In genomic region chr5:4868140-4868735, GRCh38 we compare ENCODE assay signal across 8 cellular contexts.
A peak's percentile ranks its signal among the peaks of the same experiment; 100 is the strongest.
DNase-seq lines count a peak whose midpoint lies in the region; ATAC-seq, FAIRE-seq and TF ChIP-seq lines count a peak whose summit lies in the region.

No MANE protein-coding gene starts in this region.

- peaks cover 5% of the 10 kb centered on the region for H3K9me3 ChIP-seq in astrocyte (ENCODE audit: insufficient read depth, low read depth, low read length)

- H3K4me3 ChIP-seq in astrocyte (ENCODE audit: insufficient read depth, low read depth, low read length) = no peak overlapping the region

- H3K79me2 ChIP-seq in astrocyte (ENCODE audit: insufficient read depth, low read length) = no peaks in the 10 kb centered on the region

- H3K4me1 Mint-ChIP-seq in astrocyte (ENCODE audit: low read depth, unreplicated experiment) = no peaks in the 10 kb centered on the region

- peaks cover 5% of the 10 kb centered on the region for H3K27me3 Mint-ChIP-seq in astrocyte (ENCODE audit: low read depth, unreplicated experiment)

- H3K27me3 ChIP-seq in astrocyte (ENCODE audit: insufficient read depth, low read length) = peaks cover 2% of the 10 kb centered on the region

- no peak overlapping the region for H3K4me2 ChIP-seq in astrocyte (ENCODE audit: low read length)

- H3K36me3 Mint-ChIP-seq in astrocyte (ENCODE audit: low read depth, unreplicated experiment) = no peaks in the 10 kb centered on the region

- no peaks in the 10 kb centered on the region for H3K36me3 ChIP-seq in astrocyte (ENCODE audit: insufficient read depth, low read length)

- peaks cover 2% of the 10 kb centered on the region for H3K9me3 Mint-ChIP-seq in astrocyte (ENCODE audit: unreplicated experiment)

- no peaks in the 10 kb centered on the region for H4K20me1 ChIP-seq in astrocyte (ENCODE audit: insufficient read depth, low read length)

- no peak overlapping the region for H3K27ac Mint-ChIP-seq in astrocyte (ENCODE audit: unreplicated experiment)

- FAIRE-seq in astrocyte (lab: Jason Lieb, UNC) = no peak

- ATAC-seq in HG02852 (IDR thresholded peaks at IDR 0.05; ENCODE audit: unreplicated experiment) = peak; percentile 67

- peak; percentile 85 for TF ChIP-seq CTCF in astrocyte (IDR thresholded peaks at IDR 0.05; ENCODE audit: insufficient read depth, low read depth, low read length)

- H3K27ac ChIP-seq in astrocyte (ENCODE audit: low read depth, low read length) = no peak overlapping the region

- no peak overlapping the region for H3K4me3 Mint-ChIP-seq in astrocyte (ENCODE audit: unreplicated experiment)

- H2AFZ ChIP-seq in astrocyte (ENCODE audit: low read depth, low read length) = no peak overlapping the region

- no peak overlapping the region for H3K9ac ChIP-seq in astrocyte (ENCODE audit: low read length)

- no peaks in the 10 kb centered on the region for H3K4me1 ChIP-seq in astrocyte (ENCODE audit: insufficient read depth, low read length)

- DNase-seq in activated naive CD4-positive, alpha-beta T cell treated with Interleukin-2 at 50 U/mL for 16 hours = peak; percentile 19
- no peak for DNase-seq in activated naive CD4-positive, alpha-beta T cell (lab: John Stamatoyannopoulos, UW)
- DNase-seq in NCI-H748 treated with DMSO at 0.1 percent for 48 hours (lab: John Stamatoyannopoulos, UW) (peak; percentile 72), astrocyte (ENCODE audit: low read depth) (peak; percentile 19), iPS-NIHi11 (ENCODE audit: low spot score) (peak; percentile 84), cortex of kidney (lab: John Stamatoyannopoulos, UW) (no peak)
- peak; percentile 51 to 59 for DNase-seq in stimulated activated CD4-positive, alpha-beta T cell treated with anti-CD3 and anti-CD28 coated beads, Interleukin-2, amount 100 ng/mL, for 48 hours

Comparison
In these comparisons a context has a peak if more than half of its experiments do, and no peak if none do; other contexts are left out.
1. DNase-seq: peak in activated naive CD4-positive, alpha-beta T cell treated with Interleukin-2 at 50 U/mL for 16 hours (single experiment), NCI-H748 treated with DMSO at 0.1 percent for 48 hours (single experiment), astrocyte (single experiment), iPS-NIHi11 (single experiment) and stimulated activated CD4-positive, alpha-beta T cell treated with anti-CD3 and anti-CD28 coated beads, Interleukin-2, amount 100 ng/mL, for 48 hours (2 of 2); none in activated naive CD4-positive, alpha-beta T cell (0 of 4) and cortex of kidney (single experiment).